In the genomic region with DNA sequence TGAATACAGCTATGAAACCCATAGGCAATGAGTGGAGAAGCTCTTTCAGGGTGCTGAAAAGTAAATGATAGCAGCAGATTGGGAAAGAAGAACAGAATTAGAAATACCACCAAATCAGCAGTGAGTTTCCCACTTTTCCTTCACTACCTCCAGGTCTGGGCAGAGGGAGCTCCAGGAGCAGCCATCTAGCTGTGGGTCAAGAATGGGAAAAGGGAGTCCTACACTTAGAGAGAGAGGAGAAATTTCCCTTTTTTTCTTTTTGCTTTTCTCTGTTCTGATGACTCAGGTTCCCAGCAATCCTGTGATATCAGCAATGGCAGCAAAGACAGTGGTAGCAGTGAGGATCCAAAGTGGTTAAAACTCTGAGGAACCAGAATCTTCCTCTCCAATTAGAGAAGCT, we compare ENCODE assay signal across 11 cellular contexts.
"Had no signal": no experiment of that assay in that cellular context is flagged by ENCODE, and none has a peak within 500 bp of the region (broad histone marks: within the 10 kb centered on the region; RNA-seq: fewer than 3 reads in every experiment).

No MANE protein-coding gene starts in this region.

- H3K4me3 ChIP-seq: heart left ventricle, right atrium auricular region, tibial nerve had no signal

- H3K27me3 ChIP-seq: foreskin keratinocyte, heart left ventricle, right atrium auricular region, tibial nerve had no signal

- H3K27ac ChIP-seq: foreskin keratinocyte, heart left ventricle, right atrium auricular region, tibial nerve had no signal

- FAIRE-seq: keratinocyte, small intestine had no signal

- H3K36me3 ChIP-seq: heart left ventricle, right atrium auricular region, tibial nerve had no signal

- H3K9me3 ChIP-seq: right atrium auricular region had no signal

- H3K4me1 ChIP-seq: foreskin keratinocyte, heart left ventricle, right atrium auricular region, tibial nerve had no signal

- DNase-seq: activated CD4-positive, alpha-beta memory T cell treated with anti-CD3 and anti-CD28 coated beads for 36 hours; activated effector memory CD4-positive, alpha-beta T cell treated with anti-CD3 and anti-CD28 coated beads, Interleukin-2, amount 50 U/mL, for 16 hours; activated T-cell treated with anti-CD3 and anti-CD28 coated beads, Interleukin-2, amount 50 U/mL, for 4 hours; amniotic stem cell; foreskin keratinocyte; heart left ventricle; posterior cingulate gyrus; small intestine had no signal
